In genomic region chr10:102802920-102803534, GRCh38 we compare ENCODE assay signal across 8 cellular contexts. TPM values are rescaled to one million over a fixed set of nuclear protein-coding genes. Genes with fewer than 3 reads are reported as not detected.
DNase-seq lines count a peak whose midpoint lies in the region; ATAC-seq lines count a peak whose summit lies in the region.

No MANE protein-coding gene starts in this region.

- intact Hi-C loops in right cardiac atrium (cut with DNase I): loop anchor here in 2 of 4 donors (5.0 to 10.0 kb wide), 2 partner anchors 48 to 61 kb away; partner anchors contain the start of gene WBP1L (in 1 of the 2)

- ATAC-seq in right cardiac atrium (peak; percentile 47 to 78), HG03135 (IDR thresholded peaks at IDR 0.05; ENCODE audit: unreplicated experiment) (no peak), GM19351 (IDR thresholded peaks at IDR 0.05; ENCODE audit: unreplicated experiment) (no peak)

- H3K27ac ChIP-seq in right cardiac atrium (ENCODE audit: low read length) (peak overlapping the region; percentile 79), skeletal muscle tissue (ENCODE audit: low read depth, low read length) (peak overlapping the region; percentile 81), SJCRH30 (no peak overlapping the region)

- H3K27ac Mint-ChIP-seq in T-helper 2 cell treated with Interferon-gamma antibody and Interleukin-4, amounts not matched to agents 5 μg/mL and 100 μg/mL, for 36 hours: peak overlapping the region; percentile 72
- peak overlapping the region; percentile 62 for H3K27ac Mint-ChIP-seq in activated naive CD4-positive, alpha-beta T cell treated with anti-CD3 and anti-CD28 coated beads, Interleukin-2, amount 10 ng/mL, durations not matched to agents 7 days and 5 days

- H3K36me3 Mint-ChIP-seq in T-helper 2 cell treated with Interferon-gamma antibody and Interleukin-4, amounts not matched to agents 5 μg/mL and 100 μg/mL, for 36 hours (ENCODE audit: low read depth): peaks cover 33% of the 10 kb centered on the region
- peaks cover 37% of the 10 kb centered on the region for H3K36me3 Mint-ChIP-seq in activated naive CD4-positive, alpha-beta T cell treated with anti-CD3 and anti-CD28 coated beads, Interleukin-2, amount 10 ng/mL, durations not matched to agents 7 days and 5 days

- no peak overlapping the region for H3K9ac ChIP-seq in skeletal muscle tissue (ENCODE audit: low read depth in 1 of 3, low read length in 3 of 3)

- H3K4me3 Mint-ChIP-seq in T-helper 2 cell treated with Interferon-gamma antibody and Interleukin-4, amounts not matched to agents 5 μg/mL and 100 μg/mL, for 36 hours: no peak overlapping the region
- no peak overlapping the region for H3K4me3 Mint-ChIP-seq in activated naive CD4-positive, alpha-beta T cell treated with anti-CD3 and anti-CD28 coated beads, Interleukin-2, amount 10 ng/mL, durations not matched to agents 7 days and 5 days

- no peaks in the 10 kb centered on the region for H3K27me3 Mint-ChIP-seq in T-helper 2 cell treated with Interferon-gamma antibody and Interleukin-4, amounts not matched to agents 5 μg/mL and 100 μg/mL, for 36 hours (ENCODE audit: low read depth)
- no peaks in the 10 kb centered on the region for H3K27me3 Mint-ChIP-seq in activated naive CD4-positive, alpha-beta T cell treated with anti-CD3 and anti-CD28 coated beads, Interleukin-2, amount 10 ng/mL, durations not matched to agents 7 days and 5 days

- H3K36me3 ChIP-seq in skeletal muscle tissue (ENCODE audit: control insufficient read depth in 3 of 3, insufficient read depth in 3 of 3, low read length in 3 of 3): peaks cover 15 to 19% (median 19%) of the 10 kb centered on the region in 3 donors
- peaks cover 50% of the 10 kb centered on the region for H3K36me3 ChIP-seq in SJCRH30

- CTCF ChIA-PET in activated naive CD4-positive, alpha-beta T cell treated with anti-CD3 and anti-CD28 coated beads, Interleukin-2, amount 10 ng/mL, durations not matched to agents 7 days and 5 days (lab: Charles Lee): interaction anchor here (0.8 to 1.4 kb wide), 2 partner anchors 30 to 49 kb away, joined by 3 read pairs; no protein-coding TSS in a partner anchor

- peaks cover 35% of the 10 kb centered on the region for H3K4me1 ChIP-seq in right cardiac atrium (ENCODE audit: control insufficient read depth, insufficient read depth, low read length)
- H3K4me1 ChIP-seq in skeletal muscle tissue (ENCODE audit: control insufficient read depth in 3 of 3, insufficient read depth in 3 of 3, low read length in 3 of 3): peaks cover 45 to 53% (median 47%) of the 10 kb centered on the region in 3 donors
- peaks cover 5% of the 10 kb centered on the region; the same call in 1 of the 2 replicates for H3K4me1 ChIP-seq in SJCRH30

- WGBS in right cardiac atrium: 40% methylated on average over 6 of the region's 6 CpGs

- H3K27me3 ChIP-seq in right cardiac atrium (ENCODE audit: control insufficient read depth, insufficient read depth) (no peaks in the 10 kb centered on the region), skeletal muscle tissue (ENCODE audit: control insufficient read depth in 3 of 3, insufficient read depth in 3 of 3, low read length in 3 of 3) (no peaks in the 10 kb centered on the region), SJCRH30 (no peaks in the 10 kb centered on the region)

- peak; percentile 52 for DNase-seq in T-helper 2 cell treated with Interferon-gamma antibody and Interleukin-4, amounts not matched to agents 5 μg/mL and 100 μg/mL, for 36 hours (ENCODE audit: low spot score)
- DNase-seq in T-helper 2 cell (no peak), right cardiac atrium (peak; percentile 73 to 79 (median 73)), SJCRH30 (no peak)
- DNase-seq in activated naive CD4-positive, alpha-beta T cell treated with anti-CD3 and anti-CD28 coated beads, Interleukin-2, amount 10 ng/mL, durations not matched to agents 7 days and 5 days: no peak

- H3K9me3 Mint-ChIP-seq in T-helper 2 cell treated with Interferon-gamma antibody and Interleukin-4, amounts not matched to agents 5 μg/mL and 100 μg/mL, for 36 hours: peaks cover 4% of the 10 kb centered on the region
- H3K9me3 Mint-ChIP-seq in activated naive CD4-positive, alpha-beta T cell treated with anti-CD3 and anti-CD28 coated beads, Interleukin-2, amount 10 ng/mL, durations not matched to agents 7 days and 5 days: no peaks in the 10 kb centered on the region

- H3K4me1 Mint-ChIP-seq in T-helper 2 cell treated with Interferon-gamma antibody and Interleukin-4, amounts not matched to agents 5 μg/mL and 100 μg/mL, for 36 hours (ENCODE audit: low read depth): peaks cover 18% of the 10 kb centered on the region
- peaks cover 26% of the 10 kb centered on the region for H3K4me1 Mint-ChIP-seq in activated naive CD4-positive, alpha-beta T cell treated with anti-CD3 and anti-CD28 coated beads, Interleukin-2, amount 10 ng/mL, durations not matched to agents 7 days and 5 days

- H3K9me3 ChIP-seq in right cardiac atrium (ENCODE audit: control insufficient read depth, low read length): no peaks in the 10 kb centered on the region
- no peaks in the 10 kb centered on the region for H3K9me3 ChIP-seq in skeletal muscle tissue (ENCODE audit: control insufficient read depth in 3 of 3, low read length in 3 of 3)
- H3K9me3 ChIP-seq in SJCRH30 (replicated peaks): no peaks in the 10 kb centered on the region

- H3K4me3 ChIP-seq in right cardiac atrium (ENCODE audit: low read length) (no peak overlapping the region), skeletal muscle tissue (ENCODE audit: low read length in 3 of 3) (peak overlapping the region in 1 of 3 donors; percentile 4), SJCRH30 (no peak overlapping the region)

RNA-seq across cellular contexts. Expression of gene CYP17A1, which starts 34.2 kb away (rescaled TPM):
- total RNA-seq in right cardiac atrium (not detected), skeletal muscle tissue (not detected)
- polyA plus RNA-seq in right cardiac atrium: 0.11 TPM
- not detected in 2 replicates for total RNA-seq in SJCRH30 (2014; rRNA removed; shearing (Covaris generic))

RNA-seq across cellular contexts. Expression of gene BORCS7, which starts 51.0 kb away (rescaled TPM):
- total RNA-seq in right cardiac atrium (10 to 100 TPM; 17.7 to 25.8 (median 20.4) TPM), skeletal muscle tissue (19.3 TPM)
- 24.4 TPM for polyA plus RNA-seq in right cardiac atrium
- total RNA-seq in SJCRH30 (2014; rRNA removed; shearing (Covaris generic)): 19.9 and 24.3 TPM in 2 replicates

RNA-seq across cellular contexts. Expression of gene WBP1L, which starts 59.3 kb away (rescaled TPM):
- 10 to 100 TPM; 35.2 to 50.5 (median 37.8) TPM for total RNA-seq in right cardiac atrium
- polyA plus RNA-seq in right cardiac atrium: 19.1 TPM
- 24.0 TPM for total RNA-seq in skeletal muscle tissue
- 24.1 TPM in 2 replicates for total RNA-seq in SJCRH30 (2014; rRNA removed; shearing (Covaris generic))

Comparison
In these comparisons a context has a peak if more than half of its experiments do, and no peak if none do; other contexts are left out.
1. DNase-seq: peak in T-helper 2 cell treated with Interferon-gamma antibody and Interleukin-4, amounts not matched to agents 5 μg/mL and 100 μg/mL, for 36 hours (single experiment) and right cardiac atrium (3 of 3); none in T-helper 2 cell (0 of 5), activated naive CD4-positive, alpha-beta T cell treated with anti-CD3 and anti-CD28 coated beads, Interleukin-2, amount 10 ng/mL, durations not matched to agents 7 days and 5 days (single experiment) and SJCRH30 (0 of 2).
2. ATAC-seq: peak in right cardiac atrium (2 of 2); none in HG03135 (single experiment) and GM19351 (single experiment).